In the genomic region with DNA sequence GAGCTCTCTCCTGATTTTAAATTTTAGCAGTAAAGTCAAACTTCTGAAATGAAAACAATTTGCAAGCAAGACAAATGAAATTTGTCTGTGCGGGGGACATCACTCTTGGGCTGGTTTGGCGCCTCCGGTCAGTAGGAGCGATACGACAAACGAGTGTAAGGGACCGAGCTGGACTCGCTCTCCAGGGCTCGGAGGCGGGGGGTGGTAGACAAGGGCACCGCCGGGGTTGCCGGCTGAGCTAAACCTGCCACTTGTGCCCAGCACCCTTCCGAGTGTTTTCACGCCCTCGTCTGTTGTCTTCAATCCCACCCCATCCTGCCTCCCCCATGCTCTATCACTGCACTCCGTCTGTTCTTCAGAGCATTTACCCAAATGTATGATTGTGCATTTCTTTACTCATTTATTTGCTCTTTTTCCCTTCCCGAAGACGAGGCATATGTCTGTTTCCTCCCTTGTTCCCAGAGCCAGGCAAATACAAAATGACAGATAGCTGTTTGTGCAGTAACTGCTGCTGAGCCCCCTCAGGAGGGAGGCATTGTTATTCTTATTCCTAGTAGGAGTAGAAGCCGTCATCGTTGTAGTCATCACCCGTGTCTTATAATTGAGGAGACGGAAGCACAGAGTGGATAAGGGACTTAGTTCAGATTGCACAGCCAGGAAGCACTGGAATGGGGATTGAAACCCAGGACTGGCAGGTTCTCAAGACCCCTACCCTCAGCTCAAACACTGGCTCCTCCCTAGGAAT, we compare ENCODE assay signal across 17 cellular contexts.
"Had no signal": no experiment of that assay in that cellular context is flagged by ENCODE, and none has a peak within 500 bp of the region (broad histone marks: within the 10 kb centered on the region; RNA-seq: fewer than 3 reads in every experiment).

No MANE protein-coding gene starts in this region.

- H3K4me1 Mint-ChIP-seq: activated B cell treated with CpG ODN at 0.5 μM for 24 hours; neural progenitor cell; stimulated activated naive B cell treated with anti-CD40 and anti-IgM and Interleukin-4, amounts not matched to agents 10 μg/mL and 1 μg/mL and 100 μg/mL, for 72 hours had no signal

- DNase-seq: activated B cell treated with CpG ODN at 0.5 μM for 24 hours; activated CD4-positive, alpha-beta memory T cell treated with anti-CD3 and anti-CD28 coated beads for 36 hours; activated CD4-positive, alpha-beta T cell treated with anti-CD3 and anti-CD28 coated beads for 4 hours; activated naive CD4-positive, alpha-beta T cell treated with anti-CD3 and anti-CD28 coated beads, Interleukin-2, amount 50 U/mL, for 16 hours; activated T-cell treated with anti-CD3 and anti-CD28 coated beads for 4 hours; effector CD8-positive, alpha-beta T cell; left cardiac atrium; spleen; stimulated activated naive B cell treated with anti-CD40 and anti-IgM and Interleukin-4, amounts not matched to agents 10 μg/mL and 1 μg/mL and 100 μg/mL, for 72 hours had no signal

- H3K36me3 Mint-ChIP-seq: activated CD4-positive, alpha-beta memory T cell treated with anti-CD3 and anti-CD28 coated beads for 36 hours; neural progenitor cell had no signal

- ATAC-seq: activated T-helper 17 cell treated with anti-CD3 and anti-CD28 coated beads, Interleukin-2, amount 50 U/mL, for 72 hours; left cardiac atrium; stimulated activated naive B cell treated with anti-CD40 and anti-IgM and Interleukin-4, amounts not matched to agents 10 μg/mL and 1 μg/mL and 100 μg/mL, for 72 hours had no signal

- H3K9me3 ChIP-seq: ascending aorta, breast epithelium, esophagus muscularis mucosa, thoracic aorta had no signal

- H3K4me1 ChIP-seq: ascending aorta, breast epithelium, esophagus muscularis mucosa, spleen had no signal

- H3K27ac ChIP-seq: ascending aorta, breast epithelium, esophagus muscularis mucosa, neural progenitor cell, SK-N-MC, spleen, thoracic aorta had no signal

- H3K4me3 Mint-ChIP-seq: activated B cell treated with CpG ODN at 0.5 μM for 24 hours; activated CD4-positive, alpha-beta memory T cell treated with anti-CD3 and anti-CD28 coated beads for 36 hours; activated T-helper 17 cell treated with anti-CD3 and anti-CD28 coated beads, Interleukin-2, amount 50 U/mL, for 72 hours; dendritic cell treated with granulocyte-macrophage colony-stimulating factor and Interleukin-4, amounts not matched to agents 40 ng/mL and 50 ng/mL, for 4 days; neural progenitor cell; stimulated activated naive B cell treated with anti-CD40 and anti-IgM and Interleukin-4, amounts not matched to agents 10 μg/mL and 1 μg/mL and 100 μg/mL, for 72 hours had no signal

- H3K4me3 ChIP-seq: ascending aorta, breast epithelium, esophagus muscularis mucosa, neural progenitor cell, SK-N-MC, spleen, thoracic aorta had no signal

- H3K36me3 ChIP-seq: ascending aorta, breast epithelium, esophagus muscularis mucosa, neural progenitor cell, spleen, thoracic aorta had no signal

- H3K27ac Mint-ChIP-seq: activated B cell treated with CpG ODN at 0.5 μM for 24 hours; activated CD4-positive, alpha-beta memory T cell treated with anti-CD3 and anti-CD28 coated beads for 36 hours; activated T-helper 17 cell treated with anti-CD3 and anti-CD28 coated beads, Interleukin-2, amount 50 U/mL, for 72 hours; dendritic cell treated with granulocyte-macrophage colony-stimulating factor and Interleukin-4, amounts not matched to agents 40 ng/mL and 50 ng/mL, for 4 days; neural progenitor cell; stimulated activated naive B cell treated with anti-CD40 and anti-IgM and Interleukin-4, amounts not matched to agents 10 μg/mL and 1 μg/mL and 100 μg/mL, for 72 hours had no signal

- H3K9me3 Mint-ChIP-seq: dendritic cell treated with granulocyte-macrophage colony-stimulating factor and Interleukin-4, amounts not matched to agents 40 ng/mL and 50 ng/mL, for 4 days; neural progenitor cell had no signal

- H3K27me3 ChIP-seq: ascending aorta, breast epithelium, esophagus muscularis mucosa, neural progenitor cell had no signal
